Comparison of ENCODE assay signal across 1 cellular context in the genomic region with DNA sequence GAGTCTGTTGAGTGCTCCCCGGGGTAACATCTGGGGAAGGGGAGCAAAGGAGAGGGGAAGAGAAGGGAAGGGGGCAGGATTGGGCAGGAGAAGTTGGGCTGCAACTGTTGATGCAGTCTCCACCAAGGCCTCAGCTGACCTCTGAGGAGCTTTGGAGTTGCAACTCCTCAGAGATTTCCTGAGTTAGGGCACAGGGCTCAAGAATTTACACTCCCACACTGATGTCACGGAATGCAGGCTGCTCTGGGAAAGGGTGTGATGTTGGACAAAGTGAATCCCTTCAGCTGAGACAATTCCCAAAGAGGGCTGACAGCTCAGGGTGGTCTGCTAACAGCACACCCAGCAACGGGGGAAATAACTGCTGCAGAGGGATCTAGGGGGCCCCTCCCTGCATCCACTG.
TF ChIP-seq lines count a peak whose summit lies in the region.

No MANE protein-coding gene starts in this region.

TF ChIP-seq in H1, 55 proteins besides CTCF, POLR2A, EP300 and RAD21:
- TF ChIP-seq BCL11A (IDR thresholded peaks at IDR 0.05; ENCODE audit: low read depth in 2 of 2, low read length in 2 of 2): no peak
- no peak for TF ChIP-seq TBP (IDR thresholded peaks at IDR 0.05; ENCODE audit: low read depth, low read length)
- no peak for TF ChIP-seq KDM1A (IDR thresholded peaks at IDR 0.05; ENCODE audit: borderline replicate concordance, low read length)
